Comparison of ENCODE assay signal across 36 cellular contexts in the genomic region with DNA sequence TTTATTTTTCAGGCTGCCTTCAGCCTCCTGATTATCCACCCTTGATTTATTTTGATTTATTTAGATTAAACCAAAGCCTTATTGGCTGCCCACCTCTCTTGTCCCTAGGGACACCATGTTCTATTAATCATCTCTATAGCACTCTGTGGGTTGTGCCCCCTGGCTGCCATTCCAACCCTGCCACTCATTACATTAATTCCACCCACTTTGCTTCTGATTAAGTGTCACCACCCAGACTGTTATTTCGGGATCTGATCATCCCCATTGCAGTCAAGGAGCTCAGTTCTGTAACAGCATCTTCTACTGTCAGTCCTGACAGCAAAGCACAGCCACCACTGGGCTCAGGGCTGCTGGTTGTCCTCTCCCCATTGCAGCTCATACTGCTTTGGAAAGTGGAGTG.
"Had no signal": no experiment of that assay in that cellular context is flagged by ENCODE, and none has a peak within 500 bp of the region (broad histone marks: within the 10 kb centered on the region; RNA-seq: fewer than 3 reads in every experiment).

No MANE protein-coding gene starts in this region.

- ATAC-seq: activated naive CD4-positive, alpha-beta T cell treated with anti-CD3 and anti-CD28 coated beads, Interleukin-2, amount 50 U/mL, for 72 hours; activated naive CD8-positive, alpha-beta T cell treated with anti-CD3 and anti-CD28 coated beads, Interleukin-2, amount 50 U/mL, for 24 hours; activated T-cell treated with anti-CD3 and anti-CD28 coated beads, Interleukin-2, amount 50 U/mL, for 4 hours; activated T-helper 17 cell treated with anti-CD3 and anti-CD28 coated beads, Interleukin-2, amount 50 U/mL, for 72 hours; body of pancreas had no signal

- H3K36me3 ChIP-seq: adrenal gland, ascending aorta, brain microvascular endothelial cell, breast epithelium, cardiac muscle cell had no signal

- H3K4me1 ChIP-seq: adrenal gland, ascending aorta, body of pancreas, breast epithelium had no signal

- H3K27me3 ChIP-seq: adrenal gland, ascending aorta, body of pancreas, brain microvascular endothelial cell, breast epithelium, cardiac muscle cell had no signal

- H3K4me3 Mint-ChIP-seq: activated naive CD4-positive, alpha-beta T cell treated with anti-CD3 and anti-CD28 coated beads for 36 hours; activated naive CD4-positive, alpha-beta T cell treated with anti-CD3 and anti-CD28 coated beads, Interleukin-2, amount 10 ng/mL, durations not matched to agents 7 days and 5 days; activated naive CD4-positive, alpha-beta T cell treated with anti-CD3 and anti-CD28 coated beads, Interleukin-2, amount 50 U/mL, for 24 hours; activated naive CD8-positive, alpha-beta T cell; activated naive CD8-positive, alpha-beta T cell treated with anti-CD3 and anti-CD28 coated beads for 36 hours; activated naive CD8-positive, alpha-beta T cell treated with anti-CD3 and anti-CD28 coated beads, Interleukin-2, amount 10 ng/mL, durations not matched to agents 7 days and 5 days; activated naive CD8-positive, alpha-beta T cell treated with anti-CD3 and anti-CD28 coated beads, Interleukin-2, amount 50 U/mL, for 24 hours; activated T-cell treated with anti-CD3 and anti-CD28 coated beads, Interleukin-2, amount 50 U/mL, for 24 hours; activated T-cell treated with anti-CD3 and anti-CD28 coated beads, Interleukin-2, amount 50 U/mL, for 4 hours; activated T-helper 1 cell treated with anti-CD3 and anti-CD28 coated beads, Interleukin-12 subunit alpha, Interleukin-12 subunit beta, Interleukin-2, Interleukin-4 antibody, amounts not matched to agents 30 ng/mL and 10 ng/mL and 1 ng/mL, durations not matched to agents 14 hours and 24 hours and 36 hours; activated T-helper 17 cell treated with anti-CD3 and anti-CD28 coated beads, Interleukin-2, amount 50 U/mL, for 72 hours; brain; central memory CD8-positive, alpha-beta T cell had no signal

- H3K9me3 ChIP-seq: adrenal gland, ascending aorta, body of pancreas, breast epithelium had no signal

- H3K27me3 Mint-ChIP-seq: activated naive CD4-positive, alpha-beta T cell treated with anti-CD3 and anti-CD28 coated beads, Interleukin-2, amount 10 ng/mL, durations not matched to agents 7 days and 5 days; activated naive CD8-positive, alpha-beta T cell; activated naive CD8-positive, alpha-beta T cell treated with anti-CD3 and anti-CD28 coated beads for 36 hours; activated naive CD8-positive, alpha-beta T cell treated with anti-CD3 and anti-CD28 coated beads, Interleukin-2, amount 10 ng/mL, durations not matched to agents 7 days and 5 days; activated naive CD8-positive, alpha-beta T cell treated with anti-CD3 and anti-CD28 coated beads, Interleukin-2, amount 50 U/mL, for 24 hours; activated T-cell treated with anti-CD3 and anti-CD28 coated beads, Interleukin-2, amount 50 U/mL, for 24 hours; central memory CD8-positive, alpha-beta T cell had no signal

- H3K27ac ChIP-seq: adrenal gland, ascending aorta, body of pancreas, brain microvascular endothelial cell, breast epithelium, cardiac muscle cell had no signal

- H3K9me3 Mint-ChIP-seq: activated naive CD4-positive, alpha-beta T cell treated with anti-CD3 and anti-CD28 coated beads for 36 hours; activated naive CD4-positive, alpha-beta T cell treated with anti-CD3 and anti-CD28 coated beads, Interleukin-2, amount 50 U/mL, for 24 hours; activated naive CD4-positive, alpha-beta T cell treated with anti-CD3 and anti-CD28 coated beads, Interleukin-2, amount 50 U/mL, for 72 hours; activated naive CD8-positive, alpha-beta T cell treated with anti-CD3 and anti-CD28 coated beads, Interleukin-2, amount 10 ng/mL, durations not matched to agents 7 days and 5 days; activated naive CD8-positive, alpha-beta T cell treated with anti-CD3 and anti-CD28 coated beads, Interleukin-2, amount 50 U/mL, for 24 hours; activated T-cell treated with anti-CD3 and anti-CD28 coated beads, Interleukin-2, amount 50 U/mL, for 24 hours; activated T-helper 1 cell treated with anti-CD3 and anti-CD28 coated beads, Interleukin-12 subunit alpha, Interleukin-12 subunit beta, Interleukin-2, Interleukin-4 antibody, amounts not matched to agents 30 ng/mL and 10 ng/mL and 1 ng/mL, durations not matched to agents 14 hours and 24 hours and 36 hours; activated T-helper 17 cell treated with anti-CD3 and anti-CD28 coated beads, Interleukin-2, amount 50 U/mL, for 72 hours; activated T-helper 2 cell treated with anti-CD3 and anti-CD28 coated beads, Interferon-gamma antibody, Interleukin-2, Interleukin-4, amounts not matched to agents 10 μg/mL and 5 μg/mL and 100 μg/mL, durations not matched to agents 14 hours and 24 hours and 36 hours had no signal

- H3K36me3 Mint-ChIP-seq: activated naive CD4-positive, alpha-beta T cell treated with anti-CD3 and anti-CD28 coated beads, Interleukin-2, amount 10 ng/mL, durations not matched to agents 7 days and 5 days; activated naive CD4-positive, alpha-beta T cell treated with anti-CD3 and anti-CD28 coated beads, Interleukin-2, amount 50 U/mL, for 24 hours; activated naive CD4-positive, alpha-beta T cell treated with anti-CD3 and anti-CD28 coated beads, Interleukin-2, amount 50 U/mL, for 72 hours; activated naive CD8-positive, alpha-beta T cell; activated naive CD8-positive, alpha-beta T cell treated with anti-CD3 and anti-CD28 coated beads for 36 hours; activated naive CD8-positive, alpha-beta T cell treated with anti-CD3 and anti-CD28 coated beads, Interleukin-2, amount 10 ng/mL, durations not matched to agents 7 days and 5 days; brain had no signal

- H3K27ac Mint-ChIP-seq: activated naive CD4-positive, alpha-beta T cell treated with anti-CD3 and anti-CD28 coated beads for 36 hours; activated naive CD4-positive, alpha-beta T cell treated with anti-CD3 and anti-CD28 coated beads, Interleukin-2, amount 10 ng/mL, durations not matched to agents 7 days and 5 days; activated naive CD4-positive, alpha-beta T cell treated with anti-CD3 and anti-CD28 coated beads, Interleukin-2, amount 50 U/mL, for 24 hours; activated naive CD4-positive, alpha-beta T cell treated with anti-CD3 and anti-CD28 coated beads, Interleukin-2, amount 50 U/mL, for 72 hours; activated naive CD8-positive, alpha-beta T cell; activated naive CD8-positive, alpha-beta T cell treated with anti-CD3 and anti-CD28 coated beads for 36 hours; activated naive CD8-positive, alpha-beta T cell treated with anti-CD3 and anti-CD28 coated beads, Interleukin-2, amount 10 ng/mL, durations not matched to agents 7 days and 5 days; activated naive CD8-positive, alpha-beta T cell treated with anti-CD3 and anti-CD28 coated beads, Interleukin-2, amount 50 U/mL, for 24 hours; activated T-cell treated with anti-CD3 and anti-CD28 coated beads, Interleukin-2, amount 50 U/mL, for 24 hours; activated T-helper 1 cell treated with anti-CD3 and anti-CD28 coated beads, Interleukin-12 subunit alpha, Interleukin-12 subunit beta, Interleukin-2, Interleukin-4 antibody, amounts not matched to agents 30 ng/mL and 10 ng/mL and 1 ng/mL, durations not matched to agents 14 hours and 24 hours and 36 hours; activated T-helper 17 cell treated with anti-CD3 and anti-CD28 coated beads, Interleukin-2, amount 50 U/mL, for 72 hours; activated T-helper 2 cell treated with anti-CD3 and anti-CD28 coated beads, Interferon-gamma antibody, Interleukin-2, Interleukin-4, amounts not matched to agents 10 μg/mL and 5 μg/mL and 100 μg/mL, durations not matched to agents 14 hours and 24 hours and 36 hours; brain had no signal

- H3K4me3 ChIP-seq: adrenal gland, ascending aorta, body of pancreas, breast epithelium, cardiac muscle cell had no signal

- H3K4me1 Mint-ChIP-seq: activated naive CD4-positive, alpha-beta T cell treated with anti-CD3 and anti-CD28 coated beads, Interleukin-2, amount 10 ng/mL, durations not matched to agents 7 days and 5 days; activated naive CD4-positive, alpha-beta T cell treated with anti-CD3 and anti-CD28 coated beads, Interleukin-2, amount 50 U/mL, for 24 hours; activated naive CD8-positive, alpha-beta T cell treated with anti-CD3 and anti-CD28 coated beads for 36 hours; activated naive CD8-positive, alpha-beta T cell treated with anti-CD3 and anti-CD28 coated beads, Interleukin-2, amount 10 ng/mL, durations not matched to agents 7 days and 5 days; activated naive CD8-positive, alpha-beta T cell treated with anti-CD3 and anti-CD28 coated beads, Interleukin-2, amount 50 U/mL, for 24 hours; activated T-helper 17 cell treated with anti-CD3 and anti-CD28 coated beads, Interleukin-2, amount 50 U/mL, for 72 hours; brain; central memory CD8-positive, alpha-beta T cell had no signal

- DNase-seq: activated effector memory CD4-positive, alpha-beta T cell treated with anti-CD3 and anti-CD28 coated beads, Interleukin-2, amount 50 U/mL, for 16 hours; activated effector memory CD4-positive, alpha-beta T cell treated with Interleukin-2 at 50 U/mL for 16 hours; activated gamma-delta T cell; activated gamma-delta T cell treated with Interleukin-2 at 50 U/mL for 16 hours; activated naive CD4-positive, alpha-beta T cell; activated naive CD4-positive, alpha-beta T cell treated with anti-CD3 and anti-CD28 coated beads for 36 hours; activated naive CD4-positive, alpha-beta T cell treated with anti-CD3 and anti-CD28 coated beads, Interleukin-2, amount 10 ng/mL, durations not matched to agents 7 days and 5 days; activated naive CD4-positive, alpha-beta T cell treated with anti-CD3 and anti-CD28 coated beads, Interleukin-2, amount 50 U/mL, for 16 hours; activated naive CD4-positive, alpha-beta T cell treated with Interleukin-2 at 50 U/mL for 16 hours; activated naive CD8-positive, alpha-beta T cell treated with anti-CD3 and anti-CD28 coated beads for 36 hours; activated naive CD8-positive, alpha-beta T cell treated with anti-CD3 and anti-CD28 coated beads, Interleukin-2, amount 10 ng/mL, durations not matched to agents 7 days and 5 days; activated naive CD8-positive, alpha-beta T cell treated with anti-CD3 and anti-CD28 coated beads, Interleukin-2, amount 50 U/mL, for 24 hours; activated T-cell treated with anti-CD3 and anti-CD28 coated beads for 4 hours; activated T-cell treated with anti-CD3 and anti-CD28 coated beads, Interleukin-2, amount 50 U/mL, for 1 hour; activated T-cell treated with anti-CD3 and anti-CD28 coated beads, Interleukin-2, amount 50 U/mL, for 24 hours; activated T-cell treated with anti-CD3 and anti-CD28 coated beads, Interleukin-2, amount 50 U/mL, for 4 hours; activated T-cell treated with anti-CD3 and anti-CD28 coated beads, Interleukin-2, amount 50 U/mL, for 48 hours; adrenal gland; amniotic stem cell; amygdala; aorta; body of pancreas; brain microvascular endothelial cell; central memory CD4-positive, alpha-beta T cell; cerebellar nuclear complex had no signal
